In the genomic region with DNA sequence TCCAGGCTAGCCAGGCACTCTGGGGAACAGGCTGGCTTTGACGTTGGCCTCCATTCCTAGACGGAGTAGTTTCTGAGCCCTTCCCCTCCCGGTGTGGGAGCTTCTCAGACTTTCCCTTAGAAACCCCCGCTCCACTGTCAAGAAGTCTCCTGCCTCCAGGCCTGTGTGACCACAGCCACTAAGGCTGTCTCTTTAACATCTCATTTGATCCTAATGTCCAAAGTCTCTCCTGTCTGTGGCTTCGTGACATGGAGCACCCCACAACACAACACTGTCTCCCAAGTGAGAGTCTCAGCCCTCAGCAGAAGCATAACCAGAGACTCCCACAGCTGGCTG, we compare ENCODE assay signal across 8 cellular contexts. TPM values are rescaled to one million over a fixed set of nuclear protein-coding genes. Genes with fewer than 3 reads are reported as not detected.
A peak's percentile ranks its signal among the peaks of the same experiment; 100 is the strongest.
DNase-seq lines count a peak whose midpoint lies in the region; ATAC-seq and TF ChIP-seq lines count a peak whose summit lies in the region.

No MANE protein-coding gene starts in this region.

- TF ChIP-seq POLR2A in stomach (IDR thresholded peaks at IDR 0.05) = no peak

- TF ChIP-seq CTCF in Panc1 (IDR thresholded peaks at IDR 0.05) = no peak
- no peak for TF ChIP-seq CTCF in fibroblast of pulmonary artery (IDR thresholded peaks at IDR 0.05; ENCODE audit: low read length, missing control alignments)
- no peak for TF ChIP-seq CTCF in stomach (IDR thresholded peaks at IDR 0.05)

- ATAC-seq in GM21515 (IDR thresholded peaks at IDR 0.05; ENCODE audit: unreplicated experiment) (peak; percentile 10), Panc1 (peak; percentile 3)

- in situ Hi-C loops in Panc1 (cut with HindIII; ENCODE audit: low pct_unique_long_range_greater_than_20kb, low sequenced_read_pairs) = no loop called here
- in situ Hi-C loops in KBM-7 (cut with MboI; ENCODE audit: low pct_unique_long_range_greater_than_20kb, low sequenced_read_pairs) = no loop called here

- WGBS in stomach, 5 donors = 15 to 27% (median 19%) methylated on average over 4 to 5 of the region's 5 CpGs

- no peaks in the 10 kb centered on the region for H3K27me3 ChIP-seq in Panc1 (ENCODE audit: control insufficient read depth, insufficient read depth, low read length)
- no peaks in the 10 kb centered on the region for H3K27me3 ChIP-seq in stomach

- no peak for TF ChIP-seq EP300 in stomach (IDR thresholded peaks at IDR 0.05)

- H3K36me3 ChIP-seq in Panc1 (ENCODE audit: control insufficient read depth, insufficient read depth, low read length) = no peaks in the 10 kb centered on the region; the same call in 1 of the 2 replicates
- peaks cover 39 to 43% (median 43%) of the 10 kb centered on the region in 4 donors for H3K36me3 ChIP-seq in stomach

- POLR2A ChIA-PET in Panc1 (lab: Charles Lee) = interaction anchor here (0.6 kb wide), 1 partner anchor 1340 kb away, joined by 3 read pairs; no protein-coding TSS in a partner anchor

- BruUV-seq in Panc1 (replicated peaks; lab: Mats Ljungman, UMichigan) = no TSS peak

- CTCF ChIA-PET in Panc1 (lab: Charles Lee) = no interaction called here

- H3K4me3 ChIP-seq in Panc1 (ENCODE audit: low read depth in 2 of 2, low read length in 2 of 2) (peak overlapping the region in 1 of 2 experiments; percentile 24; a peak in 1 of 4 replicates), fibroblast of pulmonary artery (replicated peaks; ENCODE audit: low read depth, low read length) (peak overlapping the region; percentile 27), stomach (peak overlapping the region in 3 of 4 donors; percentile 19 to 85 (median 70))

- H3K9me3 ChIP-seq in Panc1 (ENCODE audit: control insufficient read depth, insufficient read depth, low read depth, low read length) = no peaks in the 10 kb centered on the region
- no peaks in the 10 kb centered on the region for H3K9me3 ChIP-seq in stomach

- no peak for DNase-seq in Panc1 (ENCODE audit: low read depth, low spot score)
- no peak for DNase-seq in fibroblast of pulmonary artery (ENCODE audit: low read depth)
- DNase-seq in stomach = no peak
- DNase-seq in KBM-7 = no peak
- DNase-seq in mucosa of gallbladder (ENCODE audit: low spot score) = no peak
- DNase-seq in COLO668 (lab: John Stamatoyannopoulos, UW; ENCODE audit: unreplicated experiment) = no peak
- DNase-seq in foreskin melanocyte = no peak

- intact Hi-C loops in Panc1 (cut with micrococcal nuclease; ENCODE audit: unreplicated experiment) = no loop called here
- intact Hi-C loops in stomach (cut with DNase I; ENCODE audit: low total_unique reads) = no loop called here

- H3K4me1 ChIP-seq in Panc1 (ENCODE audit: control insufficient read depth, insufficient read depth, low read length) = peaks cover 54% of the 10 kb centered on the region
- H3K4me1 ChIP-seq in stomach = peaks cover 73 to 90% (median 83%) of the 10 kb centered on the region in 4 donors

- H3K27ac ChIP-seq in Panc1 (ENCODE audit: low read length) (peak overlapping the region; percentile 79), stomach (peak overlapping the region; percentile 48 to 100 (median 99))

RNA-seq across cellular contexts. Expression of a gene that starts 6.0 kb away (rescaled TPM):
- total RNA-seq in Panc1 (2021; ENCODE audit: unreplicated experiment) = 4.5 TPM
- polyA plus RNA-seq in Panc1 (2012; ENCODE audit: insufficient read length) = 2.8 TPM
- total RNA-seq in stomach = 10 to 100 TPM; 20.4 to 62.3 (median 35.3) TPM
- polyA plus RNA-seq in stomach = 10 to 100 TPM; 16.8 to 18.0 (median 17.8) TPM
- total RNA-seq in mucosa of gallbladder = 21.7 TPM

RNA-seq across cellular contexts. Expression of a gene that starts 39.9 kb away (rescaled TPM):
- total RNA-seq in Panc1 (2021; ENCODE audit: unreplicated experiment) (7.7 TPM), stomach (10 to 100 TPM in 1 of 5 donors, 1 to 10 TPM in 3, under 1 TPM in 1; 0.89 to 10.3 (median 2.9) TPM), mucosa of gallbladder (13.4 TPM)
- polyA plus RNA-seq in Panc1 (2012; ENCODE audit: insufficient read length) = 5.3 TPM
- 10 to 100 TPM in 1 of 3 donors, 1 to 10 TPM in 2; 5.1 to 17.7 (median 7.5) TPM for polyA plus RNA-seq in stomach

RNA-seq across cellular contexts. Expression of a gene that starts 39.9 kb away (rescaled TPM):
- 39.4 TPM for total RNA-seq in Panc1 (2021; ENCODE audit: unreplicated experiment)
- 35.4 TPM for polyA plus RNA-seq in Panc1 (2012; ENCODE audit: insufficient read length)
- total RNA-seq in stomach = 10 to 100 TPM in 4 of 5 donors, 1 to 10 TPM in 1; 9.3 to 68.7 (median 53.1) TPM
- 10 to 100 TPM; 22.4 to 35.4 (median 29.1) TPM for polyA plus RNA-seq in stomach
- total RNA-seq in mucosa of gallbladder = 84.3 TPM

RNA-seq across cellular contexts. Expression of a gene that starts 45.1 kb away (rescaled TPM):
- total RNA-seq in Panc1 (2021; ENCODE audit: unreplicated experiment) (not detected), stomach (under 1 TPM in 2 of 5 donors, not detected in 3; under 0.01 to 0.18 TPM), mucosa of gallbladder (0.09 TPM)
- not detected for polyA plus RNA-seq in Panc1 (2012; ENCODE audit: insufficient read length)
- polyA plus RNA-seq in stomach = 1 to 10 TPM in 1 of 3 donors, under 1 TPM in 2; 0.08 to 1.1 (median 0.56) TPM
